Comparison of ENCODE assay signal across 1 cellular context in genomic region chr12:6752181-6752930, GRCh38.
TF ChIP-seq lines count a peak whose summit lies in the region.

No MANE protein-coding gene starts in this region.

TF ChIP-seq in endothelial cell of umbilical vein, 7 proteins besides CTCF, POLR2A, EP300 and RAD21:
- TF ChIP-seq JUN (IDR thresholded peaks at IDR 0.05; ENCODE audit: borderline replicate concordance, insufficient read depth, insufficient read length, low read depth) (no peak), GATA2 (IDR thresholded peaks at IDR 0.05; ENCODE audit: insufficient read depth, insufficient read length, low read depth, low read length) (no peak), POLR2AphosphoS5 (IDR thresholded peaks at IDR 0.05; ENCODE audit: insufficient read depth, low read depth, low read length) (no peak), FOS (IDR thresholded peaks at IDR 0.05; ENCODE audit: borderline replicate concordance, insufficient read depth, low read length) (no peak), MYC (IDR thresholded peaks at IDR 0.05; ENCODE audit: low read depth, low read length) (no peak), EZH2 (IDR thresholded peaks at IDR 0.05; ENCODE audit: borderline replicate concordance, low read depth, low read length, severe bottlenecking) (no peak)
- TF ChIP-seq, protein P1, sequence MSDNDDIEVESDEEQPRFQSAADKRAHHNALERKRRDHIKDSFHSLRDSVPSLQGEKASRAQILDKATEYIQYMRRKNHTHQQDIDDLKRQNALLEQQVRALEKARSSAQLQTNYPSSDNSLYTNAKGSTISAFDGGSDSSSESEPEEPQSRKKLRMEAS (IDR thresholded peaks at IDR 0.05; ENCODE audit: insufficient read depth, insufficient read length), result no peak
TF ChIP-seq in endothelial cell of umbilical vein: peak in this region for 0.
